8 cellular contexts compared by ENCODE assay signal in the genomic region with DNA sequence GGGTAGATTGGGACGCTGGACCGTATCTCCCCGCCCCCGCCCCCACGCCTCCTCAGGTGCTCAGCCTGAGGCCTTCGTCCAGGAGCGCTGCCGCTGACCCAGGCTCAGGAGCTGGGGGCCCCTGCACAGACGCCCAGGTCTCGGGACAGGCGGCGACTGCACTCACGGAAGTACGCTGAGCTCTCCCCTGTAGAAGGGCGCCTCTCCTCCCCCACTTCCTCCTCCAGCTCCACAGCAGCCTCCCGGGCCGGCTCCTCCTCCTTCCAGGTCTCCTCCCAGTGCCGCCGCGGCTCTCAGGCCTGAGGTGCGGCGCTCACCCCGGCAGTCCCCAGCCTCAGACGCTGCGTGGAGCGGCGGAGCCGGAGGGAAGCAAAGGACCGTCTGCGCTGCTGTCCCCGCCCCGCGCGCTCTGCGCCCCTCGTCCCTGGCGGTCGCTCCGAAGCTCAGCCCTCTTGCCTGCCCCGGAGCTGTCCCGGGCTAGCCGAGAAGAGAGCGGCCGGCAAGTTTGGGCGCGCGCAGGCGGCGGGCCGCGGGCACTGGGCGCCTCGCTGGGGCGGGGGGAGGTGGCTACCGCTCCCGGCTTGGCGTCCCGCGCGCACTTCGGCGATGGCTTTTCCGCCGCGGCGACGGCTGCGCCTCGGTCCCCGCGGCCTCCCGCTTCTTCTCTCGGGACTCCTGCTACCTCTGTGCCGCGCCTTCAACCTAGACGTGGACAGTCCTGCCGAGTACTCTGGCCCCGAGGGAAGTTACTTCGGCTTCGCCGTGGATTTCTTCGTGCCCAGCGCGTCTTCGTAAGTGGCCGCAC. TPM values are rescaled to one million over a fixed set of nuclear protein-coding genes. Genes with fewer than 3 reads are reported as not detected.
A peak's percentile ranks its signal among the peaks of the same experiment; 100 is the strongest.
DNase-seq lines count a peak whose midpoint lies in the region; ATAC-seq, FAIRE-seq and TF ChIP-seq lines count a peak whose summit lies in the region.

A gene (plus strand): TSS at position 324 of the 805 bp plus-strand sequence. CDS start 283 bp downstream, at position 607.

- intact Hi-C loops in right cardiac atrium (cut with DNase I): loop anchor here in 1 of 4 donors (10.0 kb wide), 1 partner anchor 95 kb away; no protein-coding TSS in a partner anchor

- no peaks in the 10 kb centered on the region for H3K9me3 ChIP-seq in T-helper 17 cell (ENCODE audit: control insufficient read depth, low read length, poor library complexity, severe bottlenecking)
- H3K9me3 ChIP-seq in right cardiac atrium (ENCODE audit: control insufficient read depth, low read length): no peaks in the 10 kb centered on the region

- DNase-seq in NCI-H1105 treated with DMSO at 0.1 percent for 48 hours (lab: John Stamatoyannopoulos, UW) (peak; percentile 81), T-helper 17 cell (peak; percentile 61 to 70 (median 67)), anterior cingulate cortex (lab: John Stamatoyannopoulos, UW) (peak; percentile 16 to 86 (median 74)), right cardiac atrium (peak; percentile 95 to 97 (median 96)), pulmonary artery endothelial cell (ENCODE audit: low read depth, low spot score) (peak; percentile 79), urothelium cell line (ENCODE audit: low spot score) (peak; percentile 94)

- peaks cover 31% of the 10 kb centered on the region for H3K4me1 Mint-ChIP-seq in T-helper 17 cell

- ATAC-seq in HG02642 (IDR thresholded peaks at IDR 0.05; ENCODE audit: poor library complexity, unreplicated experiment): peak; percentile 98
- ATAC-seq in T-helper 17 cell: peak; percentile 95
- ATAC-seq in right cardiac atrium: peak; percentile 99

- no peaks in the 10 kb centered on the region for H3K27me3 ChIP-seq in right cardiac atrium (ENCODE audit: control insufficient read depth, insufficient read depth)

- H3K27me3 Mint-ChIP-seq in T-helper 17 cell: peaks cover 12% of the 10 kb centered on the region

- H3K36me3 Mint-ChIP-seq in T-helper 17 cell (ENCODE audit: low read depth): peaks cover 5% of the 10 kb centered on the region

- peak within 1 kb of the TSS; percentile 94 for H3K27ac Mint-ChIP-seq in T-helper 17 cell

- peaks cover 4% of the 10 kb centered on the region for H3K4me1 ChIP-seq in right cardiac atrium (ENCODE audit: control insufficient read depth, insufficient read depth, low read length)

- FAIRE-seq in urothelium cell line (lab: Jason Lieb, UNC): no peak

- under 1% methylated on average over 86 of the region's 86 CpGs for WGBS in right cardiac atrium

- peak within 1 kb of the TSS; percentile 77 for H3K4me3 ChIP-seq in GM12875 (ENCODE audit: low read depth, low read length)
- peak within 1 kb of the TSS; percentile 73 for H3K4me3 ChIP-seq in right cardiac atrium (ENCODE audit: low read length)

- peak within 1 kb of the TSS; percentile 100 for H3K4me3 Mint-ChIP-seq in T-helper 17 cell

- peak within 1 kb of the TSS; percentile 99 for H3K27ac ChIP-seq in right cardiac atrium (ENCODE audit: low read length)

- TF ChIP-seq CTCF in GM12875 (IDR thresholded peaks at IDR 0.05; ENCODE audit: borderline replicate concordance, insufficient read depth, low read depth, low read length): 0 out of 2 replicates have a peak, but pooled peaks have one; percentile 10

RNA-seq across cellular contexts. Expression of the gene that starts here (rescaled TPM):
- total RNA-seq in T-helper 17 cell (1 to 10 TPM; 4.7 to 9.3 TPM), right cardiac atrium (100 to 1,000 TPM in 3 of 4 donors, 10 to 100 TPM in 1; 98.6 to 135 (median 123) TPM), pulmonary artery endothelial cell (448 and 492 TPM in 2 replicates)
- 37.3 TPM for polyA plus RNA-seq in right cardiac atrium

Comparison
In these comparisons a context has a peak if more than half of its experiments do, and no peak if none do; other contexts are left out.
1. Peak in every context shown above with its lines: DNase-seq, ATAC-seq, H3K4me3 ChIP-seq and H3K27ac ChIP-seq.
2. RNA of the gene that starts here (total RNA-seq): 448 to 492 TPM in pulmonary artery endothelial cell and 98.6 to 135 TPM in right cardiac atrium; 4.7 to 9.3 TPM in T-helper 17 cell; every median in the first group is over 4 times any median in the second.